1 cellular context compared by ENCODE assay signal in genomic region chr6:27157461-27158315, GRCh38.
TF ChIP-seq lines count a peak whose summit lies in the region.

No MANE protein-coding gene starts in this region.

TF ChIP-seq in K562, 482 proteins besides CTCF, POLR2A, EP300 and RAD21 (continued from another document and continues in another):
- TF ChIP-seq SP2 (IDR thresholded peaks at IDR 0.05; ENCODE audit: extremely low read depth, low read depth, low read length, poor library complexity, severe bottlenecking) (no peak), ZNF217 (CRISPR knock-in tag; IDR thresholded peaks at IDR 0.05) (no peak), SMAD1 (IDR thresholded peaks at IDR 0.05; ENCODE audit: low read depth, low read length, partially characterized antibody) (no peak), MEF2A (IDR thresholded peaks at IDR 0.05; ENCODE audit: control insufficient read depth, low read depth, low read length) (no peak), CHAMP1 (IDR thresholded peaks at IDR 0.05) (no peak; the same call in 1 of the 2 replicates), POLR2H (tag; IDR thresholded peaks at IDR 0.05; ENCODE audit: low read depth) (peak; percentile 99), SOX6 (IDR thresholded peaks at IDR 0.05) (peak; percentile 73), PPARD (CRISPR knock-in tag; IDR thresholded peaks at IDR 0.05) (no peak), USF2 (CRISPR knock-in tag; IDR thresholded peaks at IDR 0.05) (no peak), STAT5B (CRISPR knock-in tag; IDR thresholded peaks at IDR 0.05) (no peak), SNRNP70 (optimal IDR thresholded peaks at IDR 0.05; ENCODE audit: low read depth, low read length) (no peak), USF1 (CRISPR knock-in tag; IDR thresholded peaks at IDR 0.05) (no peak), TCF7L2 (IDR thresholded peaks at IDR 0.05; ENCODE audit: low read depth, low read length) (no peak), SMARCC2 (IDR thresholded peaks at IDR 0.05; ENCODE audit: low read depth) (peak; percentile 61; the same call in 1 of the 2 replicates), SMC3 (conservative IDR thresholded peaks at IDR 0.05; ENCODE audit: insufficient read depth, low read depth, low read length) (peak; percentile 29; the same call in 1 of the 2 replicates), TRIM25 (IDR thresholded peaks at IDR 0.05; ENCODE audit: borderline replicate concordance) (no peak; the same call in 1 of the 2 replicates), ZBTB43 (CRISPR knock-in tag; IDR thresholded peaks at IDR 0.05) (no peak), CBFB (CRISPR knock-in tag; IDR thresholded peaks at IDR 0.05) (0 out of 2 replicates have a peak, but pooled peaks have one; percentile 42), PTTG1 (tag; IDR thresholded peaks at IDR 0.05; ENCODE audit: low read depth) (no peak), ATF1 (CRISPR knock-in tag; IDR thresholded peaks at IDR 0.05) (no peak), ATF1 (tag; IDR thresholded peaks at IDR 0.05) (peak; percentile 86), IRF2 (CRISPR knock-in tag; IDR thresholded peaks at IDR 0.05) (no peak), ZNF699 (CRISPR knock-in tag; IDR thresholded peaks at IDR 0.05; ENCODE audit: insufficient replicate concordance) (no peak), GTF2B (IDR thresholded peaks at IDR 0.05; ENCODE audit: extremely low read depth, insufficient read length) (no peak), MAZ (CRISPR knock-in tag; conservative IDR thresholded peaks at IDR 0.05 in 1 of 2, IDR thresholded peaks at IDR 0.05 in 1 of 2) (peak in 1 of 2 experiments; percentile 79; a peak in 3 of 4 replicates), ZNF77 (CRISPR knock-in tag; IDR thresholded peaks at IDR 0.05) (no peak), SIRT6 (IDR thresholded peaks at IDR 0.05; ENCODE audit: low read depth, low read length) (no peak), TOE1 (IDR thresholded peaks at IDR 0.05; ENCODE audit: borderline replicate concordance) (peak; percentile 67), TOE1 (CRISPR knock-in tag; IDR thresholded peaks at IDR 0.05; ENCODE audit: borderline replicate concordance, low read depth) (0 out of 2 replicates have a peak, but pooled peaks have one; percentile 20), DEAF1 (CRISPR knock-in tag; IDR thresholded peaks at IDR 0.05) (0 out of 2 replicates have a peak, but pooled peaks have one; percentile 49), HMGN3 (IDR thresholded peaks at IDR 0.05; ENCODE audit: borderline replicate concordance, extremely low read depth, insufficient read length, low read depth, low read length) (no peak), MTA1 (IDR thresholded peaks at IDR 0.05; ENCODE audit: borderline replicate concordance) (peak; percentile 85), FOXJ3 (CRISPR knock-in tag; IDR thresholded peaks at IDR 0.05) (no peak), U2AF1 (optimal IDR thresholded peaks at IDR 0.05; ENCODE audit: low read depth, low read length) (no peak), GATAD2B (IDR thresholded peaks at IDR 0.05; ENCODE audit: borderline replicate concordance) (no peak), ZNF282 (CRISPR knock-in tag; IDR thresholded peaks at IDR 0.05) (no peak), YBX1 (IDR thresholded peaks at IDR 0.05) (no peak), ZNF146 (CRISPR knock-in tag; IDR thresholded peaks at IDR 0.05; ENCODE audit: unreplicated experiment) (no peak), SUPT5H (IDR thresholded peaks at IDR 0.05) (no peak)
- TF ChIP-seq, protein P1, sequence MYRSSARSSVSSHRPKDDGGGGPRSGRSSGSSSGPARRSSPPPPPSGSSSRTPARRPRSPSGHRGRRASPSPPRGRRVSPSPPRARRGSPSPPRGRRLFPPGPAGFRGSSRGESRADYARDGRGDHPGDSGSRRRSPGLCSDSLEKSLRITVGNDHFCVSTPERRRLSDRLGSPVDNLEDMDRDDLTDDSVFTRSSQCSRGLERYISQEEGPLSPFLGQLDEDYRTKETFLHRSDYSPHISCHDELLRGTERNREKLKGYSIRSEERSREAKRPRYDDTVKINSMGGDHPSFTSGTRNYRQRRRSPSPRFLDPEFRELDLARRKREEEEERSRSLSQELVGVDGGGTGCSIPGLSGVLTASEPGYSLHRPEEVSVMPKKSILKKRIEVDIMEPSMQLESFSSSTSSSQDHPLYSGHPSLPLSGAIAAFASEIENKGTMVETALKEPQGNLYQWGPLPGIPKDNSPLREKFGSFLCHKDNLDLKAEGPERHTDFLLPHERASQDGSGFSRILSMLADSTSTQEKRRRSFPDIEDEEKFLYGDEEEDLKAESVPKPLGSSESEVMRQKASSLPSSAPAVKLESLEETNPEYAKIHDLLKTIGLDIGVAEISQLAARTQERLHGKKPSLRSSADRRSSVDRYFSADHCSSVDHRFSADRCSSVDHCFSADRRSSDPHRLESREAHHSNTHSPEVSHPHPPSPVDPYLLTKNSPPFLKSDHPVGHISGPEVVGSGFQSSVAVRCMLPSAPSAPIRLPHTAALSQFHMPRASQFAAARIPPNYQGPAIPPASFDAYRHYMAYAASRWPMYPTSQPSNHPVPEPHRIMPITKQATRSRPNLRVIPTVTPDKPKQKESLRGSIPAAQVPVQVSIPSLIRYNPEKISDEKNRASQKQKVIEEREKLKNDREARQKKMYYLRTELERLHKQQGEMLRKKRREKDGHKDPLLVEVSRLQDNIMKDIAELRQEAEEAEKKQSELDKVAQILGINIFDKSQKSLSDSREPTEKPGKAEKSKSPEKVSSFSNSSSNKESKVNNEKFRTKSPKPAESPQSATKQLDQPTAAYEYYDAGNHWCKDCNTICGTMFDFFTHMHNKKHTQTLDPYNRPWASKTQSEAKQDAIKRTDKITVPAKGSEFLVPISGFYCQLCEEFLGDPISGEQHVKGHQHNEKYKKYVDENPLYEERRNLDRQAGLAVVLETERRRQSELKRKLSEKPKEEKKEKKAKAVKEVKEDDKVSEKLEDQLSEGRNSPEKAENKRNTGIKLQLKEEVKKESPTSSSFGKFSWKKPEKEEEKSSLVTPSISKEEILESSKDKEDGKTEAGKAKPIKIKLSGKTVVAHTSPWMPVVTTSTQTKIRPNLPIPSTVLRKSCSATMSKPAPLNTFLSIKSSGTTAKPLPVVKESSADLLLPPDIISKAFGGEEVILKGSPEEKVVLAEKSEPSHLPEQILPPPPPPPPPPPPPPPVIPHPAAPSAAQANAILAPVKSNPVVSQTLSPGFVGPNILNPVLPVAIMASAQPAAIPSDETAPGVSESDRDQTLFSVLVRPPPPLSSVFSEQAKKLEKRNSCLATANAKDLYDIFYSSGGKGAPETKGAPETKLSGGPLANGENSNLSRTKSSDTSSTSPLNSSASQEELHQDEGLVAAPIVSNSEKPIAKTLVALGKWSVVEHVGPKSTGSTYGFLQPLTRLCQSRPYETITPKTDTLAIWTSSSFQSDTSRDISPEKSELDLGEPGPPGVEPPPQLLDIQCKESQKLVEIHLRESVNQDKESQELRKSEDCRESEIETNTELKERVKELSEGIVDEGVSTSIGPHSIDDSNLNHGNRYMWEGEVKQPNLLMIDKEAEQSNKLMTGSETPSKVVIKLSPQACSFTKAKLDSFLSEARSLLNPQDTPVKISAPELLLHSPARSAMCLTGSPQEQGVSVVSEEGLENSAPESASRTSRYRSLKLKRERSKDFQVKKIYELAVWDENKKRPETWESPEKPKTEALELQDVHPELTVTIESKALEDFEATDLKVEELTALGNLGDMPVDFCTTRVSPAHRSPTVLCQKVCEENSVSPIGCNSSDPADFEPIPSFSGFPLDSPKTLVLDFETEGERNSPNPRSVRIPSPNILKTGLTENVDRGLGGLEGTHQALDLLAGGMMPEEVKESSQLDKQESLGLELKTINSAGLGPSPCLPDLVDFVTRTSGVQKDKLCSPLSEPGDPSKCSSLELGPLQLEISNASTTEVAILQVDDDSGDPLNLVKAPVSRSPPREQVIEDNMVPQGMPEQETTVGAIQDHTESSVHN (IDR thresholded peaks at IDR 0.05; ENCODE audit: borderline replicate concordance in 1 of 2, low read depth in 1 of 2) = no peak
- TF ChIP-seq, protein P2, sequence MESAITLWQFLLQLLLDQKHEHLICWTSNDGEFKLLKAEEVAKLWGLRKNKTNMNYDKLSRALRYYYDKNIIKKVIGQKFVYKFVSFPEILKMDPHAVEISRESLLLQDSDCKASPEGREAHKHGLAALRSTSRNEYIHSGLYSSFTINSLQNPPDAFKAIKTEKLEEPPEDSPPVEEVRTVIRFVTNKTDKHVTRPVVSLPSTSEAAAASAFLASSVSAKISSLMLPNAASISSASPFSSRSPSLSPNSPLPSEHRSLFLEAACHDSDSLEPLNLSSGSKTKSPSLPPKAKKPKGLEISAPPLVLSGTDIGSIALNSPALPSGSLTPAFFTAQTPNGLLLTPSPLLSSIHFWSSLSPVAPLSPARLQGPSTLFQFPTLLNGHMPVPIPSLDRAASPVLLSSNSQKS (CRISPR knock-in tag; IDR thresholded peaks at IDR 0.05) = no peak
